ENCODE assay signal across 26 cellular contexts in genomic region chrX:34879361-34879760, GRCh38.
"Had no signal": no experiment of that assay in that cellular context is flagged by ENCODE, and none has a peak within 500 bp of the region (broad histone marks: within the 10 kb centered on the region; RNA-seq: fewer than 3 reads in every experiment).

No MANE protein-coding gene starts in this region.

- H3K27me3 ChIP-seq: adrenal gland, ascending aorta, heart left ventricle, right lobe of liver, stomach, thyroid gland, upper lobe of right lung had no signal

- H3K4me1 ChIP-seq: adrenal gland, heart left ventricle, right lobe of liver, stomach, thyroid gland, upper lobe of right lung had no signal

- H3K4me3 Mint-ChIP-seq: activated naive CD8-positive, alpha-beta T cell treated with anti-CD3 and anti-CD28 coated beads for 36 hours; central memory CD8-positive, alpha-beta T cell; immature natural killer cell; natural killer cell treated with Interleukin-12 subunit alpha and Interleukin-12 subunit beta and Interleukin-15 and Interleukin-18, amount 100 ng/mL, for 72 hours; stimulated activated effector memory CD8-positive, alpha-beta T cell treated with anti-CD3 and anti-CD28 coated beads, Interleukin-12 subunit alpha, Interleukin-12 subunit beta, amount 100 ng/mL, for 72 hours had no signal

- FAIRE-seq: small intestine, TTC549 had no signal

- H3K36me3 Mint-ChIP-seq: activated naive CD8-positive, alpha-beta T cell treated with anti-CD3 and anti-CD28 coated beads for 36 hours; immature natural killer cell; natural killer cell treated with Interleukin-12 subunit alpha and Interleukin-12 subunit beta and Interleukin-15 and Interleukin-18, amount 100 ng/mL, for 72 hours; stimulated activated effector memory CD8-positive, alpha-beta T cell treated with anti-CD3 and anti-CD28 coated beads, Interleukin-12 subunit alpha, Interleukin-12 subunit beta, amount 100 ng/mL, for 72 hours had no signal

- H3K27ac Mint-ChIP-seq: activated naive CD8-positive, alpha-beta T cell treated with anti-CD3 and anti-CD28 coated beads for 36 hours; immature natural killer cell; natural killer cell treated with Interleukin-12 subunit alpha and Interleukin-12 subunit beta and Interleukin-15 and Interleukin-18, amount 100 ng/mL, for 72 hours; progenitor cell of endocrine pancreas; stimulated activated effector memory CD8-positive, alpha-beta T cell treated with anti-CD3 and anti-CD28 coated beads, Interleukin-12 subunit alpha, Interleukin-12 subunit beta, amount 100 ng/mL, for 72 hours had no signal

- DNase-seq: activated CD4-positive, alpha-beta T cell treated with anti-CD3 and anti-CD28 coated beads for 4 hours; activated CD4-positive, alpha-beta T cell treated with anti-CD3 and anti-CD28 coated beads, Interleukin-2, amount 50 U/mL, for 4 hours; activated effector memory CD4-positive, alpha-beta T cell treated with Interleukin-2 at 50 U/mL for 16 hours; activated naive CD4-positive, alpha-beta T cell treated with Interleukin-2 at 50 U/mL for 16 hours; activated naive CD8-positive, alpha-beta T cell treated with anti-CD3 and anti-CD28 coated beads for 36 hours; adrenal gland; effector memory CD4-positive, alpha-beta T cell; erythroblast; heart left ventricle; hypothalamus; immature natural killer cell; midbrain; right lobe of liver; small intestine; stimulated activated CD4-positive, alpha-beta T cell treated with anti-CD3 and anti-CD28 coated beads, Interleukin-4, amount 100 ng/mL, for 24 hours; stomach; T-helper 9 cell; thyroid gland; upper lobe of right lung had no signal

- H3K4me3 ChIP-seq: adrenal gland, ascending aorta, heart left ventricle, right lobe of liver, stomach, thyroid gland, upper lobe of right lung had no signal

- H3K27ac ChIP-seq: adrenal gland, ascending aorta, heart left ventricle, right lobe of liver, stomach, thyroid gland, upper lobe of right lung, VCaP had no signal

- H3K27me3 Mint-ChIP-seq: activated naive CD8-positive, alpha-beta T cell treated with anti-CD3 and anti-CD28 coated beads for 36 hours; central memory CD8-positive, alpha-beta T cell; progenitor cell of endocrine pancreas had no signal

- H3K36me3 ChIP-seq: adrenal gland, ascending aorta, heart left ventricle, right lobe of liver, stomach, thyroid gland, upper lobe of right lung had no signal

- H3K9me3 Mint-ChIP-seq: activated naive CD8-positive, alpha-beta T cell treated with anti-CD3 and anti-CD28 coated beads for 36 hours had no signal

- H3K9me3 ChIP-seq: adrenal gland, ascending aorta, heart left ventricle, right lobe of liver, stomach, thyroid gland, upper lobe of right lung had no signal

- ATAC-seq: heart left ventricle; natural killer cell treated with Interleukin-12 subunit alpha and Interleukin-12 subunit beta and Interleukin-15 and Interleukin-18, amount 100 ng/mL, for 72 hours; right lobe of liver; stimulated activated effector memory CD8-positive, alpha-beta T cell treated with anti-CD3 and anti-CD28 coated beads, Interleukin-12 subunit alpha, Interleukin-12 subunit beta, amount 100 ng/mL, for 72 hours; upper lobe of right lung had no signal

- H3K4me1 Mint-ChIP-seq: activated naive CD8-positive, alpha-beta T cell treated with anti-CD3 and anti-CD28 coated beads for 36 hours; central memory CD8-positive, alpha-beta T cell; immature natural killer cell; stimulated activated effector memory CD8-positive, alpha-beta T cell treated with anti-CD3 and anti-CD28 coated beads, Interleukin-12 subunit alpha, Interleukin-12 subunit beta, amount 100 ng/mL, for 72 hours had no signal
